8 cellular contexts compared by ENCODE assay signal in genomic region chr18:75831960-75832359, GRCh38.
"Had no signal": no experiment of that assay in that cellular context is flagged by ENCODE, and none has a peak within 500 bp of the region (broad histone marks: within the 10 kb centered on the region; RNA-seq: fewer than 3 reads in every experiment).

No MANE protein-coding gene starts in this region.

- H3K4me3 Mint-ChIP-seq: HFFc6, IgD-negative memory B cell had no signal

- H3K9me3 ChIP-seq: HAP-1 had no signal

- H3K4me3 ChIP-seq: GM23248, HAP-1 had no signal

- H3K36me3 Mint-ChIP-seq: IgD-negative memory B cell had no signal

- H3K4me1 ChIP-seq: HAP-1 had no signal

- DNase-seq: GM23248, GOT3, H7, HFFc6 had no signal

- H3K27ac Mint-ChIP-seq: HFFc6, IgD-negative memory B cell had no signal

- FAIRE-seq: HTR-8/SVneo had no signal

- H3K4me1 Mint-ChIP-seq: IgD-negative memory B cell had no signal

- H3K36me3 ChIP-seq: HAP-1 had no signal

- H3K27ac ChIP-seq: GM23248 had no signal

- ATAC-seq: HCT116 had no signal

- H3K9ac ChIP-seq: GM23248 had no signal

- H2AFZ ChIP-seq: GM23248 had no signal

- H3K27me3 Mint-ChIP-seq: IgD-negative memory B cell had no signal
